18 cellular contexts compared by ENCODE assay signal in the genomic region with DNA sequence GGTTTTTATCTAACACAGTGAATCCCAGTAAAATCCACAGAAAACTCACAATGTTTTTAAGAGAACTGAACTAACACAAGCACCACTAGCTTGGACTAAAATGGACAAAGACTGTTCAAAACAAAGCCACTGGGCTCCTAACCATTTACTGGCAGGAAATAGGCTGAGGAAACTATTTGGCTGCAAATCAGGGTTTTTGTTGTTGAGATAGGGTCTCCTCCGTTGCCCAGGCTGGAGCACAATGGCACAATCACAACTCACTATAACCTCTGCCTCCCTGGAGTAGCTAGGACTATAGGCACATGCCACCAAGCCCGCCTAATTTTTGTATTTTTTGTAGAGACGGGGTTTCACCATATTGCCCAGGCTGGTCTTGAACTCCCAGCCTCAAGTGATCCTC.
DNase-seq lines count a peak whose midpoint lies in the region; ATAC-seq lines count a peak whose summit lies in the region.
"Had no signal": no experiment of that assay in that cellular context is flagged by ENCODE, and none has a peak within 500 bp of the region (broad histone marks: within the 10 kb centered on the region; RNA-seq: fewer than 3 reads in every experiment).

No MANE protein-coding gene starts in this region.

- H3K9ac ChIP-seq in trophoblast cell (ENCODE audit: low read length) = no peak overlapping the region

- peaks cover 81% of the 10 kb centered on the region for H3K4me1 Mint-ChIP-seq in activated CD4-positive, alpha-beta T cell treated with anti-CD3 and anti-CD28 coated beads, Interleukin-2, amount 10 ng/mL, durations not matched to agents 7 days and 5 days
- H3K4me1 Mint-ChIP-seq in T-cell = peaks cover 82 to 94% (median 90%) of the 10 kb centered on the region in 3 donors
- peaks cover 29 to 30% of the 10 kb centered on the region in 2 donors for H3K4me1 Mint-ChIP-seq in effector memory CD8-positive, alpha-beta T cell (ENCODE audit: low read depth in 2 of 2)
- H3K4me1 Mint-ChIP-seq in stimulated activated memory B cell treated with anti-CD40 and anti-IgM and Interleukin-4, amounts not matched to agents 10 μg/mL and 1 μg/mL and 100 μg/mL, for 72 hours = peaks cover 22% of the 10 kb centered on the region

- peaks cover 1% of the 10 kb centered on the region for H3K9me3 ChIP-seq in trophoblast cell (ENCODE audit: insufficient read depth, low read depth, low read length)
- H3K9me3 ChIP-seq: A549, heart left ventricle had no signal

- CTCF ChIA-PET in activated CD4-positive, alpha-beta T cell treated with anti-CD3 and anti-CD28 coated beads, Interleukin-2, amount 10 ng/mL, durations not matched to agents 7 days and 5 days (lab: Charles Lee) = interaction anchor here (0.6 to 3.7 kb wide), 2 partner anchors 9 to 227 kb away, joined by 4 to 16 read pairs; no protein-coding TSS in a partner anchor
- CTCF ChIA-PET in T-cell (lab: Charles Lee) = interaction anchor here (0.6 to 2.4 kb wide), 3 partner anchors 9 to 70 kb away, joined by 4 to 8 read pairs (median 7); no protein-coding TSS in a partner anchor

- H3K9me3 Mint-ChIP-seq in activated CD4-positive, alpha-beta T cell treated with anti-CD3 and anti-CD28 coated beads, Interleukin-2, amount 10 ng/mL, durations not matched to agents 7 days and 5 days = peaks cover 26% of the 10 kb centered on the region
- H3K9me3 Mint-ChIP-seq in T-cell = peaks cover 5 to 12% (median 8%) of the 10 kb centered on the region in 3 donors
- H3K9me3 Mint-ChIP-seq in effector memory CD8-positive, alpha-beta T cell = no peaks in the 10 kb centered on the region
- H3K9me3 Mint-ChIP-seq in stimulated activated memory B cell treated with anti-CD40 and anti-IgM and Interleukin-4, amounts not matched to agents 10 μg/mL and 1 μg/mL and 100 μg/mL, for 72 hours = peaks cover 8% of the 10 kb centered on the region

- H3K4me1 ChIP-seq in trophoblast cell (ENCODE audit: control insufficient read depth in 1 of 2, insufficient read depth in 2 of 2, low read length in 2 of 2) = peaks cover under 1 to 4% of the 10 kb centered on the region in 2 experiments
- H3K4me1 ChIP-seq: A549 had no signal

- no peaks in the 10 kb centered on the region for H3K27me3 Mint-ChIP-seq in activated CD4-positive, alpha-beta T cell treated with anti-CD3 and anti-CD28 coated beads, Interleukin-2, amount 10 ng/mL, durations not matched to agents 7 days and 5 days
- no peaks in the 10 kb centered on the region for H3K27me3 Mint-ChIP-seq in T-cell
- H3K27me3 Mint-ChIP-seq in effector memory CD8-positive, alpha-beta T cell = no peaks in the 10 kb centered on the region
- H3K27me3 Mint-ChIP-seq in stimulated activated memory B cell treated with anti-CD40 and anti-IgM and Interleukin-4, amounts not matched to agents 10 μg/mL and 1 μg/mL and 100 μg/mL, for 72 hours = no peaks in the 10 kb centered on the region
- H3K27me3 Mint-ChIP-seq: stimulated activated naive CD8-positive, alpha-beta T cell treated with anti-CD3 and anti-CD28 coated beads, Interleukin-15, amount 100 ng/mL, for 72 hours had no signal

- H3K27me3 ChIP-seq in trophoblast cell (ENCODE audit: insufficient read depth, low read length) = no peaks in the 10 kb centered on the region
- H3K27me3 ChIP-seq: brain microvascular endothelial cell, heart left ventricle had no signal

- H4K12ac ChIP-seq in trophoblast cell (ENCODE audit: low read depth, low read length) = no peak overlapping the region

- H3K23ac ChIP-seq in trophoblast cell (ENCODE audit: low read length) = no peak overlapping the region

- H3K18ac ChIP-seq in trophoblast cell (ENCODE audit: low read length) = no peak overlapping the region

- WGBS in trophoblast cell (ENCODE audit: extremely low coverage, insufficient coverage, insufficient read length) = no CpG with 5 or more reads among the region's 3 CpGs

- H2BK12ac ChIP-seq in trophoblast cell (ENCODE audit: low read length) = peak overlapping the region; percentile 19

- no peak overlapping the region for H2AFZ ChIP-seq in trophoblast cell (ENCODE audit: insufficient read depth, low read length, poor library complexity)

- no peak overlapping the region for H4K91ac ChIP-seq in trophoblast cell (ENCODE audit: low read depth, low read length)

- no peak overlapping the region for H2BK5ac ChIP-seq in trophoblast cell (ENCODE audit: low read depth, low read length, poor library complexity)

- no peak overlapping the region for H2BK120ac ChIP-seq in trophoblast cell (ENCODE audit: insufficient read depth, low read length, poor library complexity)

- POLR2A ChIA-PET in activated CD4-positive, alpha-beta T cell treated with anti-CD3 and anti-CD28 coated beads, Interleukin-2, amount 10 ng/mL, durations not matched to agents 7 days and 5 days (lab: Charles Lee) = no interaction called here
- POLR2A ChIA-PET in T-cell (lab: Charles Lee) = no interaction called here

- H3K14ac ChIP-seq in trophoblast cell (ENCODE audit: low read length) = no peak overlapping the region

- no peak for DNase-seq in activated CD4-positive, alpha-beta T cell treated with anti-CD3 and anti-CD28 coated beads, Interleukin-2, amount 10 ng/mL, durations not matched to agents 7 days and 5 days
- DNase-seq in activated CD4-positive, alpha-beta T cell treated with anti-CD3 and anti-CD28 coated beads for 48 hours = no peak
- DNase-seq in T-cell (no peak), trophoblast cell (no peak), cerebellum (ENCODE audit: low spot score) (no peak)
- no peak for DNase-seq in effector memory CD8-positive, alpha-beta T cell
- DNase-seq: activated T-cell treated with anti-CD3 and anti-CD28 coated beads, Interleukin-2, amount 50 U/mL, for 4 hours; brain microvascular endothelial cell; heart left ventricle; NCI-H1417 treated with DMSO at 0.1 percent for 48 hours; NCI-H2227 treated with DMSO at 0.1 percent for 48 hours; stimulated activated naive CD8-positive, alpha-beta T cell treated with anti-CD3 and anti-CD28 coated beads, Interleukin-15, amount 100 ng/mL, for 72 hours had no signal

- no peak overlapping the region for H4K8ac ChIP-seq in trophoblast cell (ENCODE audit: low read depth, low read length)

- no peak overlapping the region for H3K27ac ChIP-seq in trophoblast cell (ENCODE audit: low read depth, low read length)
- H3K27ac ChIP-seq: A549, brain microvascular endothelial cell, epithelial cell of prostate had no signal

- peak overlapping the region; percentile 98 for H3K27ac Mint-ChIP-seq in activated CD4-positive, alpha-beta T cell treated with anti-CD3 and anti-CD28 coated beads, Interleukin-2, amount 10 ng/mL, durations not matched to agents 7 days and 5 days
- peak overlapping the region; percentile 95 to 97 for H3K27ac Mint-ChIP-seq in T-cell
- H3K27ac Mint-ChIP-seq in effector memory CD8-positive, alpha-beta T cell = peak overlapping the region; percentile 89 to 93
- no peak overlapping the region for H3K27ac Mint-ChIP-seq in stimulated activated memory B cell treated with anti-CD40 and anti-IgM and Interleukin-4, amounts not matched to agents 10 μg/mL and 1 μg/mL and 100 μg/mL, for 72 hours

- no peak overlapping the region for H2AK5ac ChIP-seq in trophoblast cell (ENCODE audit: low read length)

- H3K4ac ChIP-seq in trophoblast cell (ENCODE audit: low read depth, low read length) = no peak overlapping the region

- ATAC-seq in T-cell (replicated peaks in 1 of 4) (no peak), GM21367 (IDR thresholded peaks at IDR 0.05; ENCODE audit: unreplicated experiment) (no peak)
- ATAC-seq in effector memory CD8-positive, alpha-beta T cell (replicated peaks) = no peak
- no peak for ATAC-seq in stimulated activated memory B cell treated with anti-CD40 and anti-IgM and Interleukin-4, amounts not matched to agents 10 μg/mL and 1 μg/mL and 100 μg/mL, for 72 hours
- ATAC-seq: A549; activated T-cell treated with anti-CD3 and anti-CD28 coated beads, Interleukin-2, amount 50 U/mL, for 4 hours; K562; left lobe of liver; stimulated activated naive CD8-positive, alpha-beta T cell treated with anti-CD3 and anti-CD28 coated beads, Interleukin-15, amount 100 ng/mL, for 72 hours had no signal

- no peak overlapping the region for H3K4me2 ChIP-seq in trophoblast cell (ENCODE audit: low read length)
- H3K4me2 ChIP-seq: A549 had no signal

- H3K79me2 ChIP-seq in trophoblast cell (ENCODE audit: control insufficient read depth, insufficient read depth, low read length, poor library complexity) = no peaks in the 10 kb centered on the region

- no peak overlapping the region for H3K4me3 ChIP-seq in trophoblast cell (ENCODE audit: low read depth, low read length)
- H3K4me3 ChIP-seq: A549, heart left ventricle, K562 had no signal

- peaks cover 81% of the 10 kb centered on the region for H3K36me3 Mint-ChIP-seq in activated CD4-positive, alpha-beta T cell treated with anti-CD3 and anti-CD28 coated beads, Interleukin-2, amount 10 ng/mL, durations not matched to agents 7 days and 5 days (ENCODE audit: low read depth)
- H3K36me3 Mint-ChIP-seq in T-cell = peaks cover 36% of the 10 kb centered on the region
- peaks cover 7% of the 10 kb centered on the region for H3K36me3 Mint-ChIP-seq in effector memory CD8-positive, alpha-beta T cell (ENCODE audit: insufficient read depth)
- peaks cover 5% of the 10 kb centered on the region for H3K36me3 Mint-ChIP-seq in stimulated activated memory B cell treated with anti-CD40 and anti-IgM and Interleukin-4, amounts not matched to agents 10 μg/mL and 1 μg/mL and 100 μg/mL, for 72 hours

- peak overlapping the region; percentile 61 for H3K4me3 Mint-ChIP-seq in activated CD4-positive, alpha-beta T cell treated with anti-CD3 and anti-CD28 coated beads, Interleukin-2, amount 10 ng/mL, durations not matched to agents 7 days and 5 days
- H3K4me3 Mint-ChIP-seq in T-cell = peak overlapping the region in 2 of 3 donors; percentile 17 to 65
- H3K4me3 Mint-ChIP-seq in effector memory CD8-positive, alpha-beta T cell = peak overlapping the region; percentile 59 to 68
- H3K4me3 Mint-ChIP-seq in stimulated activated memory B cell treated with anti-CD40 and anti-IgM and Interleukin-4, amounts not matched to agents 10 μg/mL and 1 μg/mL and 100 μg/mL, for 72 hours = no peak overlapping the region

- H3K36me3 ChIP-seq in trophoblast cell (ENCODE audit: control insufficient read depth in 1 of 2, insufficient read depth in 2 of 2, low read length in 2 of 2) = peaks cover 3 to 6% of the 10 kb centered on the region in 2 experiments
- H3K36me3 ChIP-seq: brain microvascular endothelial cell had no signal

- H3K79me1 ChIP-seq in trophoblast cell (ENCODE audit: low read length) = no peaks in the 10 kb centered on the region
